Comparison of ENCODE assay signal across 8 cellular contexts in the genomic region with DNA sequence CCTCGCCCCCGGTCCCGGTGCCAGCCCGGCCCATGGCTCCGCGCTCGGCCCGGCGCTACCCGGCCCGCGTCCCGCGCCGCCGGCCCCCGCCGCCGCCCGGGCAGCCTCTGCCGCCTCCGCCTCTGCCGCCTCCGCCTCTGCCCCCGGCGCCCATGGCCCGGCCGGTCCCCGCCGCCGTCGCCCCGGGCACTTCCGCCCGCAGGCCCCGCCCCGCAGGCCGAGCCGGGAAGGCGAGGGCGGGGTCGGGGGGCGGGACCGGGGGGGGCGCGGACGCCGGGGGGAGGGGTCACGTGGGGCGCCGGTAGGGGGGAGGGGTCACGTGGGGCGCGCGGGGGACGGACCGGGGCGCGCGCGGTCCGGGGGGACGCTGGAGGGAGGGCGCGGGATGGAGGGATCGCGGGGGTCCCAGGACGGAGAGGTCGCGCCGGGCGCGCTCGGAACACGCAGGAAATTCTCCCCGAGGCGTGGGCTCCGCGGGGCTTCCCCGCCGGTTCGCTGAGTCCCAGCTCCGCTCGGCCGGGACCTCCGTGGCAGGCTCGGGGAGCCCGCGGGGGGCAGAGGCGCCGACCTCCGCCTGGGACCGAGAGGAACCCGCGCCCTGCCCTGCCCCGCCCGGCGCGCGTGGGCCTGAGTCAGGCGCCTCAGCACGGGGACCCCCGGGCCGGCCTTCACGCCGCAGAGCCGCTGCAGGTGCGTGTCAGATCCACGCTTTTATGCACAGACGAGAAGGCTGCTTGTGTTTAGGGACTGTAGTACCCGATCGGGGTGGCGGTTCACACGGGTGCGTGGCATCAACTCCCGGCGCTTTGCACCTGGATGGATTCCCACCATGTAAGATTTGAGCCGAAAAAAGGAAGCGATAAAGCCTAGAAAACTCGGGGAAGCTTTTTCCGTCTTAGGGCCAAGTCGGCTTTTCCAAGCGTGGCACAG. TPM values are rescaled to one million over a fixed set of nuclear protein-coding genes. Genes with fewer than 3 reads are reported as not detected.
DNase-seq lines count a peak whose midpoint lies in the region; ATAC-seq and TF ChIP-seq lines count a peak whose summit lies in the region.

A gene with protein sequence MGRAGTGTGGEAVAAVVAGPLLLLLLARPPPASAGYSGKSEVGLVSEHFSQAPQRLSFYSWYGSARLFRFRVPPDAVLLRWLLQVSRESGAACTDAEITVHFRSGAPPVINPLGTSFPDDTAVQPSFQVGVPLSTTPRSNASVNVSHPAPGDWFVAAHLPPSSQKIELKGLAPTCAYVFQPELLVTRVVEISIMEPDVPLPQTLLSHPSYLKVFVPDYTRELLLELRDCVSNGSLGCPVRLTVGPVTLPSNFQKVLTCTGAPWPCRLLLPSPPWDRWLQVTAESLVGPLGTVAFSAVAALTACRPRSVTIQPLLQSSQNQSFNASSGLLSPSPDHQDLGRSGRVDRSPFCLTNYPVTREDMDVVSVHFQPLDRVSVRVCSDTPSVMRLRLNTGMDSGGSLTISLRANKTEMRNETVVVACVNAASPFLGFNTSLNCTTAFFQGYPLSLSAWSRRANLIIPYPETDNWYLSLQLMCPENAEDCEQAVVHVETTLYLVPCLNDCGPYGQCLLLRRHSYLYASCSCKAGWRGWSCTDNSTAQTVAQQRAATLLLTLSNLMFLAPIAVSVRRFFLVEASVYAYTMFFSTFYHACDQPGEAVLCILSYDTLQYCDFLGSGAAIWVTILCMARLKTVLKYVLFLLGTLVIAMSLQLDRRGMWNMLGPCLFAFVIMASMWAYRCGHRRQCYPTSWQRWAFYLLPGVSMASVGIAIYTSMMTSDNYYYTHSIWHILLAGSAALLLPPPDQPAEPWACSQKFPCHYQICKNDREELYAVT (minus strand): TSS at position 191 of the 930 bp plus-strand sequence. CDS start 157 bp downstream, at position 34.

- POLR2A ChIA-PET in activated CD4-positive, alpha-beta T cell treated with anti-CD3 and anti-CD28 coated beads for 36 hours (lab: Charles Lee), result interaction anchor here (1.2 kb wide), 2 partner anchors 19 to 147 kb away, joined by 3 read pairs; partner anchors contain the start of genes DECR2 and FAM234A

- no peak for TF ChIP-seq CTCF in coronary artery (IDR thresholded peaks at IDR 0.05)
- TF ChIP-seq CTCF in left lung (IDR thresholded peaks at IDR 0.05), result no peak

- peaks cover 18 to 46% of the 10 kb centered on the region in 2 donors for H3K4me1 ChIP-seq in left lung

- H3K27ac ChIP-seq in coronary artery (peak within 1 kb of the TSS; percentile 74 to 89), left lung (peak within 1 kb of the TSS; percentile 69 to 79)

- no peaks in the 10 kb centered on the region for H3K27me3 Mint-ChIP-seq in activated CD4-positive, alpha-beta T cell treated with anti-CD3 and anti-CD28 coated beads for 36 hours

- H3K9me3 Mint-ChIP-seq in activated CD4-positive, alpha-beta T cell treated with anti-CD3 and anti-CD28 coated beads for 36 hours (ENCODE audit: low read depth), result no peaks in the 10 kb centered on the region

- H3K4me3 ChIP-seq in coronary artery (peak within 1 kb of the TSS; percentile 84), left lung (peak within 1 kb of the TSS; percentile 77 to 99)

- ATAC-seq in GM21423 (IDR thresholded peaks at IDR 0.05; ENCODE audit: unreplicated experiment) (peak; percentile 49), left lung (peak; percentile 51)
- peak; percentile 73 for ATAC-seq in activated CD4-positive, alpha-beta T cell treated with anti-CD3 and anti-CD28 coated beads for 36 hours

- peak within 1 kb of the TSS; percentile 74 for H3K4me3 Mint-ChIP-seq in activated CD4-positive, alpha-beta T cell treated with anti-CD3 and anti-CD28 coated beads for 36 hours

- H3K4me1 Mint-ChIP-seq in activated CD4-positive, alpha-beta T cell treated with anti-CD3 and anti-CD28 coated beads for 36 hours, result peaks cover 24% of the 10 kb centered on the region

- H3K9me3 ChIP-seq in left lung, result no peaks in the 10 kb centered on the region

- H3K36me3 Mint-ChIP-seq in activated CD4-positive, alpha-beta T cell treated with anti-CD3 and anti-CD28 coated beads for 36 hours (ENCODE audit: low read depth), result no peaks in the 10 kb centered on the region

- intact Hi-C loops in activated CD4-positive, alpha-beta T cell treated with anti-CD3 and anti-CD28 coated beads for 36 hours (cut with DNase I, micrococcal nuclease), result loop anchor here (1.0 to 5.0 kb wide), 7 partner anchors 12 to 255 kb away; partner anchors contain the start of genes MRPL28 (in 2 of the 2), DECR2 (in 1 of the 2), METTL26 (in 1 of the 2) and NPRL3 (in 1 of the 2)
- intact Hi-C loops in left lung (cut with DNase I), result no loop called here

- no peaks in the 10 kb centered on the region for H3K27me3 ChIP-seq in left lung

- CTCF ChIA-PET in activated CD4-positive, alpha-beta T cell treated with anti-CD3 and anti-CD28 coated beads for 36 hours (lab: Charles Lee), result interaction anchor here (0.8 to 1.1 kb wide), 2 partner anchors 40 to 147 kb away, joined by 3 read pairs; no protein-coding TSS in a partner anchor

- peaks cover 0 to 8% of the 10 kb centered on the region in 2 donors for H3K36me3 ChIP-seq in left lung

- DNase-seq in D341Med (ENCODE audit: low spot score) (peak; percentile 96), M059J (ENCODE audit: low read depth) (peak; percentile 34), coronary artery (ENCODE audit: low spot score) (no peak), left lung (peak in 1 of 2 donors; percentile 92), NCI-H128 (lab: John Stamatoyannopoulos, UW; ENCODE audit: unreplicated experiment) (no peak)
- DNase-seq in activated CD4-positive, alpha-beta T cell treated with anti-CD3 and anti-CD28 coated beads for 36 hours, result peak; percentile 83
- DNase-seq in stimulated activated CD4-positive, alpha-beta T cell treated with anti-CD3 and anti-CD28 coated beads, Interleukin-1b, Interleukin-23, amount 100 ng/mL, for 48 hours, result peak; percentile 50

- H3K27ac Mint-ChIP-seq in activated CD4-positive, alpha-beta T cell treated with anti-CD3 and anti-CD28 coated beads for 36 hours, result no peak within 1 kb of the TSS

RNA-seq across cellular contexts. Expression of the gene that starts here (rescaled TPM):
- total RNA-seq in M059J (2014; rRNA removed; shearing (Covaris generic)), result 54.9 and 71.2 TPM in 2 replicates
- total RNA-seq in activated CD4-positive, alpha-beta T cell treated with anti-CD3 and anti-CD28 coated beads for 36 hours, result 10 to 100 TPM; 22.9 to 40.8 TPM
- 10 to 100 TPM; 76.3 to 88.4 TPM for total RNA-seq in left lung

Comparison
In these comparisons a context has a peak if more than half of its experiments do, and no peak if none do; other contexts are left out.
1. DNase-seq: peak in D341Med (single experiment), M059J (single experiment), activated CD4-positive, alpha-beta T cell treated with anti-CD3 and anti-CD28 coated beads for 36 hours (single experiment) and stimulated activated CD4-positive, alpha-beta T cell treated with anti-CD3 and anti-CD28 coated beads, Interleukin-1b, Interleukin-23, amount 100 ng/mL, for 48 hours (single experiment); none in coronary artery (single experiment) and NCI-H128 (single experiment).
2. intact Hi-C loops: an anchor here in activated CD4-positive, alpha-beta T cell treated with anti-CD3 and anti-CD28 coated beads for 36 hours (1.0 to 5.0 kb wide); none called in left lung.
3. Peak in every context shown above with its lines, with median percentiles within 50 percentile points of each other: ATAC-seq.